ENCODE assay signal across 24 cellular contexts in genomic region chr5:160604484-160604883, GRCh38.
DNase-seq lines count a peak whose midpoint lies in the region; ATAC-seq and TF ChIP-seq lines count a peak whose summit lies in the region.
"Had no signal": no experiment of that assay in that cellular context is flagged by ENCODE, and none has a peak within 500 bp of the region (broad histone marks: within the 10 kb centered on the region; RNA-seq: fewer than 3 reads in every experiment).

No MANE protein-coding gene starts in this region.

- H3K36me3 Mint-ChIP-seq in activated CD4-positive, alpha-beta T cell treated with anti-CD3 and anti-CD28 coated beads, Interleukin-2, amount 10 ng/mL, durations not matched to agents 24 days and 14 days (ENCODE audit: low read depth): no peaks in the 10 kb centered on the region
- H3K36me3 Mint-ChIP-seq in stimulated activated naive CD8-positive, alpha-beta T cell treated with anti-CD3 and anti-CD28 coated beads, Interleukin-15, Interleukin-2, amounts not matched to agents 100 ng/mL and 50 ng/mL, for 24 hours (ENCODE audit: low read depth): no peaks in the 10 kb centered on the region
- H3K36me3 Mint-ChIP-seq in activated T-helper 17 cell treated with anti-CD3 and anti-CD28 coated beads, Interleukin-2, amount 50 U/mL, for 72 hours (ENCODE audit: low read depth): no peaks in the 10 kb centered on the region
- H3K36me3 Mint-ChIP-seq: CD14-positive monocyte; CD4-positive, alpha-beta memory T cell; CD8-positive, alpha-beta memory T cell had no signal

- H3K27me3 Mint-ChIP-seq in activated CD4-positive, alpha-beta T cell treated with anti-CD3 and anti-CD28 coated beads, Interleukin-2, amount 10 ng/mL, durations not matched to agents 24 days and 14 days: no peaks in the 10 kb centered on the region
- H3K27me3 Mint-ChIP-seq in stimulated activated naive CD8-positive, alpha-beta T cell treated with anti-CD3 and anti-CD28 coated beads, Interleukin-15, Interleukin-2, amounts not matched to agents 100 ng/mL and 50 ng/mL, for 24 hours: no peaks in the 10 kb centered on the region
- no peaks in the 10 kb centered on the region for H3K27me3 Mint-ChIP-seq in stimulated activated naive CD8-positive, alpha-beta T cell treated with anti-CD3 and anti-CD28 coated beads, Interleukin-15, amount 100 ng/mL, for 72 hours
- no peaks in the 10 kb centered on the region for H3K27me3 Mint-ChIP-seq in activated T-helper 17 cell treated with anti-CD3 and anti-CD28 coated beads, Interleukin-2, amount 50 U/mL, for 72 hours
- H3K27me3 Mint-ChIP-seq: CD4-positive, alpha-beta memory T cell; CD4-positive, CD25-positive, alpha-beta regulatory T cell had no signal

- ATAC-seq in stimulated activated naive CD8-positive, alpha-beta T cell treated with anti-CD3 and anti-CD28 coated beads, Interleukin-15, amount 100 ng/mL, for 72 hours: no peak
- peak; percentile 54 for ATAC-seq in activated T-helper 17 cell treated with anti-CD3 and anti-CD28 coated beads, Interleukin-2, amount 50 U/mL, for 72 hours (replicated peaks)
- no peak for ATAC-seq in heart left ventricle

- intact Hi-C loops in activated CD4-positive, alpha-beta T cell treated with anti-CD3 and anti-CD28 coated beads, Interleukin-2, amount 10 ng/mL, durations not matched to agents 24 days and 14 days (cut with micrococcal nuclease): loop anchor here (5.0 kb wide), 1 partner anchor 57 kb away; no protein-coding TSS in a partner anchor
- intact Hi-C loops in heart left ventricle (cut with DNase I): no loop called here

- H3K9me3 Mint-ChIP-seq in activated CD4-positive, alpha-beta T cell treated with anti-CD3 and anti-CD28 coated beads, Interleukin-2, amount 10 ng/mL, durations not matched to agents 24 days and 14 days: peaks cover 8% of the 10 kb centered on the region
- no peaks in the 10 kb centered on the region for H3K9me3 Mint-ChIP-seq in stimulated activated naive CD8-positive, alpha-beta T cell treated with anti-CD3 and anti-CD28 coated beads, Interleukin-15, Interleukin-2, amounts not matched to agents 100 ng/mL and 50 ng/mL, for 24 hours
- no peaks in the 10 kb centered on the region for H3K9me3 Mint-ChIP-seq in stimulated activated naive CD8-positive, alpha-beta T cell treated with anti-CD3 and anti-CD28 coated beads, Interleukin-15, amount 100 ng/mL, for 72 hours
- peaks cover 7% of the 10 kb centered on the region for H3K9me3 Mint-ChIP-seq in activated T-helper 17 cell treated with anti-CD3 and anti-CD28 coated beads, Interleukin-2, amount 50 U/mL, for 72 hours
- H3K9me3 Mint-ChIP-seq: CD4-positive, alpha-beta memory T cell; CD8-positive, alpha-beta memory T cell had no signal

- TF ChIP-seq POLR2A in heart left ventricle (IDR thresholded peaks at IDR 0.05): no peak

- no peak for TF ChIP-seq CTCF in heart left ventricle (IDR thresholded peaks at IDR 0.05)

- no peak overlapping the region for H3K4me3 Mint-ChIP-seq in activated CD4-positive, alpha-beta T cell treated with anti-CD3 and anti-CD28 coated beads, Interleukin-2, amount 10 ng/mL, durations not matched to agents 24 days and 14 days
- H3K4me3 Mint-ChIP-seq in stimulated activated naive CD8-positive, alpha-beta T cell treated with anti-CD3 and anti-CD28 coated beads, Interleukin-15, Interleukin-2, amounts not matched to agents 100 ng/mL and 50 ng/mL, for 24 hours: no peak overlapping the region
- H3K4me3 Mint-ChIP-seq in stimulated activated naive CD8-positive, alpha-beta T cell treated with anti-CD3 and anti-CD28 coated beads, Interleukin-15, amount 100 ng/mL, for 72 hours: no peak overlapping the region
- H3K4me3 Mint-ChIP-seq in activated T-helper 17 cell treated with anti-CD3 and anti-CD28 coated beads, Interleukin-2, amount 50 U/mL, for 72 hours: no peak overlapping the region
- H3K4me3 Mint-ChIP-seq: CD14-positive monocyte; CD4-positive, alpha-beta memory T cell; CD4-positive, CD25-positive, alpha-beta regulatory T cell; CD8-positive, alpha-beta memory T cell had no signal

- H3K27ac ChIP-seq in heart left ventricle: no peak overlapping the region
- H3K27ac ChIP-seq: BLaER1 had no signal

- 59 to 65% (median 63%) methylated on average over 4 of the region's 4 CpGs for WGBS in heart left ventricle, 4 donors

- H3K9me3 ChIP-seq in heart left ventricle: no peaks in the 10 kb centered on the region
- H3K9me3 ChIP-seq: BE2C, BLaER1 had no signal

- no peaks in the 10 kb centered on the region for H3K4me1 Mint-ChIP-seq in activated CD4-positive, alpha-beta T cell treated with anti-CD3 and anti-CD28 coated beads, Interleukin-2, amount 10 ng/mL, durations not matched to agents 24 days and 14 days
- H3K4me1 Mint-ChIP-seq in stimulated activated naive CD8-positive, alpha-beta T cell treated with anti-CD3 and anti-CD28 coated beads, Interleukin-15, Interleukin-2, amounts not matched to agents 100 ng/mL and 50 ng/mL, for 24 hours (ENCODE audit: low read depth): no peaks in the 10 kb centered on the region
- H3K4me1 Mint-ChIP-seq in stimulated activated naive CD8-positive, alpha-beta T cell treated with anti-CD3 and anti-CD28 coated beads, Interleukin-15, amount 100 ng/mL, for 72 hours: no peaks in the 10 kb centered on the region
- no peaks in the 10 kb centered on the region for H3K4me1 Mint-ChIP-seq in activated T-helper 17 cell treated with anti-CD3 and anti-CD28 coated beads, Interleukin-2, amount 50 U/mL, for 72 hours
- H3K4me1 Mint-ChIP-seq: CD14-positive monocyte; CD4-positive, alpha-beta memory T cell; CD4-positive, CD25-positive, alpha-beta regulatory T cell had no signal

- H3K4me1 ChIP-seq in heart left ventricle: no peaks in the 10 kb centered on the region
- H3K4me1 ChIP-seq: BE2C, BLaER1 had no signal

- H3K4me3 ChIP-seq in heart left ventricle: no peak overlapping the region
- H3K4me3 ChIP-seq: BLaER1, GM12878 had no signal

- no peaks in the 10 kb centered on the region for H3K36me3 ChIP-seq in heart left ventricle
- H3K36me3 ChIP-seq: BE2C, BLaER1 had no signal

- H3K27me3 ChIP-seq in heart left ventricle: no peaks in the 10 kb centered on the region
- H3K27me3 ChIP-seq: BLaER1 had no signal

- DNase-seq in activated CD4-positive, alpha-beta T cell treated with anti-CD3 and anti-CD28 coated beads, Interleukin-2, amount 10 ng/mL, durations not matched to agents 24 days and 14 days: no peak
- DNase-seq in activated CD4-positive, alpha-beta T cell treated with anti-CD3 and anti-CD28 coated beads, Interleukin-2, amount 50 U/mL, for 4 hours: no peak
- no peak for DNase-seq in stimulated activated naive CD8-positive, alpha-beta T cell treated with anti-CD3 and anti-CD28 coated beads, Interleukin-15, amount 100 ng/mL, for 72 hours
- no peak for DNase-seq in activated CD8-positive, alpha-beta memory T cell treated with anti-CD3 and anti-CD28 coated beads for 24 hours
- no peak for DNase-seq in heart left ventricle
- DNase-seq: 8988T; ACHN; BE2C; CD4-positive, alpha-beta memory T cell; CD4-positive, CD25-positive, alpha-beta regulatory T cell; CD8-positive, alpha-beta memory T cell; COR-L47; DMS 273 treated with DMSO at 0.1 percent for 48 hours; DMS153; DMS53; DMS79; DND-41; EL; GDM1 had no signal

- H3K27ac Mint-ChIP-seq in activated CD4-positive, alpha-beta T cell treated with anti-CD3 and anti-CD28 coated beads, Interleukin-2, amount 10 ng/mL, durations not matched to agents 24 days and 14 days: peak overlapping the region; percentile 3
- H3K27ac Mint-ChIP-seq in stimulated activated naive CD8-positive, alpha-beta T cell treated with anti-CD3 and anti-CD28 coated beads, Interleukin-15, Interleukin-2, amounts not matched to agents 100 ng/mL and 50 ng/mL, for 24 hours: peak overlapping the region; percentile 22
- no peak overlapping the region for H3K27ac Mint-ChIP-seq in stimulated activated naive CD8-positive, alpha-beta T cell treated with anti-CD3 and anti-CD28 coated beads, Interleukin-15, amount 100 ng/mL, for 72 hours
- peak overlapping the region; percentile 51 for H3K27ac Mint-ChIP-seq in activated T-helper 17 cell treated with anti-CD3 and anti-CD28 coated beads, Interleukin-2, amount 50 U/mL, for 72 hours
- H3K27ac Mint-ChIP-seq: CD14-positive monocyte; CD4-positive, alpha-beta memory T cell had no signal

Comparison
In these comparisons a context has a peak if more than half of its experiments do, and no peak if none do; other contexts are left out.
1. H3K27ac Mint-ChIP-seq: peak in activated CD4-positive, alpha-beta T cell treated with anti-CD3 and anti-CD28 coated beads, Interleukin-2, amount 10 ng/mL, durations not matched to agents 24 days and 14 days (single experiment), stimulated activated naive CD8-positive, alpha-beta T cell treated with anti-CD3 and anti-CD28 coated beads, Interleukin-15, Interleukin-2, amounts not matched to agents 100 ng/mL and 50 ng/mL, for 24 hours (single experiment) and activated T-helper 17 cell treated with anti-CD3 and anti-CD28 coated beads, Interleukin-2, amount 50 U/mL, for 72 hours (single experiment); none in stimulated activated naive CD8-positive, alpha-beta T cell treated with anti-CD3 and anti-CD28 coated beads, Interleukin-15, amount 100 ng/mL, for 72 hours (0 of 2).